In genomic region chr12:19222566-19222965, GRCh38 we compare ENCODE assay signal across 21 cellular contexts.
DNase-seq lines count a peak whose midpoint lies in the region; ATAC-seq, FAIRE-seq and TF ChIP-seq lines count a peak whose summit lies in the region.
"Had no signal": no experiment of that assay in that cellular context is flagged by ENCODE, and none has a peak within 500 bp of the region (broad histone marks: within the 10 kb centered on the region; RNA-seq: fewer than 3 reads in every experiment).

No MANE protein-coding gene starts in this region.

- H3K9ac ChIP-seq in astrocyte (ENCODE audit: low read length) = no peak overlapping the region

- TF ChIP-seq POLR2A in uterus (IDR thresholded peaks at IDR 0.05) = no peak

- no peaks in the 10 kb centered on the region for H3K9me3 Mint-ChIP-seq in astrocyte (ENCODE audit: unreplicated experiment)

- peaks cover 49% of the 10 kb centered on the region for H3K4me1 Mint-ChIP-seq in astrocyte (ENCODE audit: low read depth, unreplicated experiment)
- H3K4me1 Mint-ChIP-seq: B cell had no signal

- H3K27ac ChIP-seq in astrocyte (ENCODE audit: low read depth, low read length) (no peak overlapping the region), uterus (peak overlapping the region; percentile 51 to 53)
- H3K27ac ChIP-seq: neutrophil, RWPE1 had no signal

- no peaks in the 10 kb centered on the region for H3K27me3 ChIP-seq in astrocyte (ENCODE audit: insufficient read depth, low read length)
- H3K27me3 ChIP-seq in uterus = no peaks in the 10 kb centered on the region
- H3K27me3 ChIP-seq: neutrophil had no signal

- H3K4me1 ChIP-seq in astrocyte (ENCODE audit: insufficient read depth, low read length) = no peaks in the 10 kb centered on the region
- peaks cover 0 to 6% of the 10 kb centered on the region in 2 donors for H3K4me1 ChIP-seq in uterus

- no peak for FAIRE-seq in astrocyte (lab: Jason Lieb, UNC)
- FAIRE-seq: bronchial epithelial cell, GM12878 had no signal

- H2AFZ ChIP-seq in astrocyte (ENCODE audit: low read depth, low read length) = no peak overlapping the region

- no peak overlapping the region for H3K4me3 Mint-ChIP-seq in astrocyte (ENCODE audit: unreplicated experiment)
- H3K4me3 Mint-ChIP-seq: activated CD4-positive, alpha-beta memory T cell treated with anti-CD3 and anti-CD28 coated beads for 36 hours; activated naive CD8-positive, alpha-beta T cell; B cell had no signal

- H3K79me2 ChIP-seq in astrocyte (ENCODE audit: insufficient read depth, low read length) = peaks cover 10% of the 10 kb centered on the region

- TF ChIP-seq CTCF in astrocyte (IDR thresholded peaks at IDR 0.05; ENCODE audit: insufficient read depth, low read depth, low read length) (no peak), uterus (IDR thresholded peaks at IDR 0.05) (no peak)

- H3K4me2 ChIP-seq in astrocyte (ENCODE audit: low read length) = no peak overlapping the region

- H3K36me3 Mint-ChIP-seq in astrocyte (ENCODE audit: low read depth, unreplicated experiment) = no peaks in the 10 kb centered on the region
- H3K36me3 Mint-ChIP-seq: activated CD4-positive, alpha-beta memory T cell treated with anti-CD3 and anti-CD28 coated beads for 36 hours; activated naive CD8-positive, alpha-beta T cell had no signal

- H3K36me3 ChIP-seq in astrocyte (ENCODE audit: insufficient read depth, low read length) (no peaks in the 10 kb centered on the region), uterus (no peaks in the 10 kb centered on the region)
- H3K36me3 ChIP-seq: neutrophil had no signal

- peak; percentile 24 for ATAC-seq in Right ventricle myocardium superior (ENCODE audit: poor library complexity)
- ATAC-seq in Right ventricle myocardium inferior = no peak
- ATAC-seq in left ventricle myocardium superior = peak; percentile 38
- no peak for ATAC-seq in GM21717 (IDR thresholded peaks at IDR 0.05; ENCODE audit: unreplicated experiment)
- no peak for ATAC-seq in HG03378 (IDR thresholded peaks at IDR 0.05; ENCODE audit: unreplicated experiment)
- ATAC-seq in HG03442 (IDR thresholded peaks at IDR 0.05; ENCODE audit: unreplicated experiment) = no peak

- H3K27ac Mint-ChIP-seq in astrocyte (ENCODE audit: unreplicated experiment) = peak overlapping the region; percentile 88
- H3K27ac Mint-ChIP-seq: activated CD4-positive, alpha-beta memory T cell treated with anti-CD3 and anti-CD28 coated beads for 36 hours; activated naive CD8-positive, alpha-beta T cell; B cell had no signal

- H4K20me1 ChIP-seq in astrocyte (ENCODE audit: insufficient read depth, low read length) = no peaks in the 10 kb centered on the region

- H3K9me3 ChIP-seq in astrocyte (ENCODE audit: insufficient read depth, low read depth, low read length) (no peaks in the 10 kb centered on the region), uterus (no peaks in the 10 kb centered on the region)
- H3K9me3 ChIP-seq: neutrophil had no signal

- DNase-seq in Right ventricle myocardium superior = no peak
- DNase-seq in Right ventricle myocardium inferior (ENCODE audit: missing footprints) = no peak
- DNase-seq in astrocyte (ENCODE audit: low read depth) = no peak
- DNase-seq in left ventricle myocardium superior = no peak
- DNase-seq in uterus = no peak
- DNase-seq: activated CD4-positive, alpha-beta memory T cell treated with anti-CD3 and anti-CD28 coated beads for 36 hours; activated T-cell treated with anti-CD3 and anti-CD28 coated beads, Interleukin-2, amount 50 U/mL, for 1 hour; effector CD8-positive, alpha-beta T cell; GDM1; MM.1S; stimulated activated CD4-positive, alpha-beta T cell treated with anti-CD3 and anti-CD28 coated beads, Interleukin-4, amount 100 ng/mL, for 1 hour; T-helper 1 cell had no signal

- intact Hi-C loops in Right ventricle myocardium superior (cut with DNase I) (no loop called here), Right ventricle myocardium inferior (cut with DNase I) (no loop called here), left ventricle myocardium superior (cut with micrococcal nuclease) (loop anchor here (5.0 kb wide), 1 partner anchor 215 kb away; the partner anchor contains the start of gene AEBP2), uterus (cut with DNase I; ENCODE audit: low total_unique reads) (no loop called here)

- no peaks in the 10 kb centered on the region for H3K27me3 Mint-ChIP-seq in astrocyte (ENCODE audit: low read depth, unreplicated experiment)
- H3K27me3 Mint-ChIP-seq: activated CD4-positive, alpha-beta memory T cell treated with anti-CD3 and anti-CD28 coated beads for 36 hours; B cell had no signal

- no peak overlapping the region for H3K4me3 ChIP-seq in astrocyte (ENCODE audit: insufficient read depth, low read depth, low read length)
- H3K4me3 ChIP-seq in uterus = no peak overlapping the region
- H3K4me3 ChIP-seq: GM12878 had no signal

Comparison
In these comparisons a context has a peak if more than half of its experiments do, and no peak if none do; other contexts are left out.
1. ATAC-seq: peak in Right ventricle myocardium superior (single experiment) and left ventricle myocardium superior (single experiment); none in Right ventricle myocardium inferior (single experiment), GM21717 (single experiment), HG03378 (single experiment) and HG03442 (single experiment).